Comparison of ENCODE assay signal across 3 cellular contexts in genomic region chr1:85005641-85006040, GRCh38. TPM values are rescaled to one million over a fixed set of nuclear protein-coding genes. Genes with fewer than 3 reads are reported as not detected.
"Had no signal": no experiment of that assay in that cellular context is flagged by ENCODE, and none has a peak within 500 bp of the region (broad histone marks: within the 10 kb centered on the region; RNA-seq: fewer than 3 reads in every experiment).

No MANE protein-coding gene starts in this region.

RNA-seq across cellular contexts. Expression of gene MCOLN2, which starts 8.7 kb away (rescaled TPM):
- total RNA-seq: body of pancreas, cerebellum had no signal
- polyA plus RNA-seq: heart left ventricle had no signal
